In genomic region chr9:100669968-100670367, GRCh38 we compare ENCODE assay signal across 14 cellular contexts.
DNase-seq lines count a peak whose midpoint lies in the region; ATAC-seq and TF ChIP-seq lines count a peak whose summit lies in the region.
"Had no signal": no experiment of that assay in that cellular context is flagged by ENCODE, and none has a peak within 500 bp of the region (broad histone marks: within the 10 kb centered on the region; RNA-seq: fewer than 3 reads in every experiment).

No MANE protein-coding gene starts in this region.

- H3K14ac ChIP-seq in H9 (ENCODE audit: insufficient read depth, low read length): no peak overlapping the region

- POLR2A ChIA-PET in CD8-positive, alpha-beta T cell (lab: Charles Lee): no interaction called here

- H3K56ac ChIP-seq in H9 (ENCODE audit: insufficient read length, low read depth, low read length): no peak overlapping the region

- H3K79me1 ChIP-seq in H9 (ENCODE audit: insufficient read depth, low read depth, low read length, poor library complexity, severe bottlenecking): no peaks in the 10 kb centered on the region

- no peaks in the 10 kb centered on the region for H3K23me2 ChIP-seq in H9 (ENCODE audit: insufficient read length, low read depth, low read length, poor library complexity, severe bottlenecking)

- H2AFZ ChIP-seq in H9 (ENCODE audit: low read length): no peak overlapping the region

- H3K27ac ChIP-seq in H9 (ENCODE audit: insufficient read length, low read depth, low read length) (no peak overlapping the region), colonic mucosa (no peak overlapping the region)
- no peak overlapping the region for H3K27ac ChIP-seq in CD8-positive, alpha-beta T cell (ENCODE audit: low read depth, low read length)

- no peak overlapping the region for H2AK5ac ChIP-seq in H9 (ENCODE audit: insufficient read length, low read length)

- H3K4ac ChIP-seq in H9 (ENCODE audit: low read depth, low read length): no peak overlapping the region

- no peak overlapping the region for H2BK5ac ChIP-seq in H9 (ENCODE audit: insufficient read length, low read length)

- H3K36me3 Mint-ChIP-seq in H9 (ENCODE audit: insufficient read depth in 1 of 3, low read depth in 3 of 3) (peaks cover 0 to 10% (median 4%) of the 10 kb centered on the region in 3 experiments; a peak in 4 of 7 replicates), natural killer cell (no peaks in the 10 kb centered on the region)
- no peaks in the 10 kb centered on the region for H3K36me3 Mint-ChIP-seq in CD8-positive, alpha-beta T cell
- H3K36me3 Mint-ChIP-seq: CD8-positive, alpha-beta memory T cell had no signal

- peak; percentile 40 for ATAC-seq in left colon
- ATAC-seq in natural killer cell: no peak
- no peak for ATAC-seq in CD8-positive, alpha-beta T cell
- ATAC-seq: Panc1, SK-N-SH treated with all-trans-retinoic acid at 6 μM for 48 hours had no signal

- H3K4me1 Mint-ChIP-seq in H9 (peaks cover 28 to 29% of the 10 kb centered on the region in 2 experiments), natural killer cell (no peaks in the 10 kb centered on the region)
- no peaks in the 10 kb centered on the region for H3K4me1 Mint-ChIP-seq in CD8-positive, alpha-beta T cell (ENCODE audit: low read depth)
- H3K4me1 Mint-ChIP-seq: CD8-positive, alpha-beta memory T cell had no signal

- no peak overlapping the region for H4K8ac ChIP-seq in H9 (replicated peaks; ENCODE audit: insufficient read length, low read depth, low read length)

- intact Hi-C loops in left colon (cut with DNase I, micrococcal nuclease) (no loop called here), natural killer cell (cut with micrococcal nuclease) (no loop called here), colonic mucosa (cut with DNase I) (no loop called here)
- intact Hi-C loops in CD8-positive, alpha-beta T cell (cut with DNase I, micrococcal nuclease): no loop called here

- H3K4me1 ChIP-seq in H9 (ENCODE audit: insufficient read depth, low read length) (peaks cover 10% of the 10 kb centered on the region), colonic mucosa (no peaks in the 10 kb centered on the region)
- no peaks in the 10 kb centered on the region for H3K4me1 ChIP-seq in CD8-positive, alpha-beta T cell (ENCODE audit: insufficient read depth, low read length)

- H3K27ac Mint-ChIP-seq in H9 (peak overlapping the region in 2 of 3 experiments; percentile 73 to 89; a peak in 4 of 7 replicates), natural killer cell (no peak overlapping the region)
- no peak overlapping the region for H3K27ac Mint-ChIP-seq in CD8-positive, alpha-beta T cell
- H3K27ac Mint-ChIP-seq: CD8-positive, alpha-beta memory T cell had no signal

- peaks cover 9 to 13% of the 10 kb centered on the region in 2 experiments for H3K9me3 Mint-ChIP-seq in H9
- H3K9me3 Mint-ChIP-seq in natural killer cell: peaks cover 0 to 6% of the 10 kb centered on the region in 2 donors
- H3K9me3 Mint-ChIP-seq in CD8-positive, alpha-beta T cell: peaks cover 5% of the 10 kb centered on the region

- H3K36me3 ChIP-seq in colonic mucosa: no peaks in the 10 kb centered on the region
- no peaks in the 10 kb centered on the region for H3K36me3 ChIP-seq in CD8-positive, alpha-beta T cell (ENCODE audit: insufficient read depth, low read length)

- no peak overlapping the region for H3T11ph ChIP-seq in H9 (ENCODE audit: low read length)

- H3K4me2 ChIP-seq in H9 (ENCODE audit: insufficient read depth, insufficient read length, low read length): no peak overlapping the region

- TF ChIP-seq CTCF in H9 (conservative IDR thresholded peaks at IDR 0.05) (no peak), natural killer cell (IDR thresholded peaks at IDR 0.05) (no peak), colonic mucosa (IDR thresholded peaks at IDR 0.05) (no peak)
- TF ChIP-seq CTCF in CD8-positive, alpha-beta T cell (IDR thresholded peaks at IDR 0.05): no peak

- H3K4me3 ChIP-seq in colonic mucosa: no peak overlapping the region
- no peak overlapping the region for H3K4me3 ChIP-seq in CD8-positive, alpha-beta T cell (ENCODE audit: low read depth, low read length)

- H3K4me3 Mint-ChIP-seq in H9 (no peak overlapping the region), natural killer cell (no peak overlapping the region)
- no peak overlapping the region for H3K4me3 Mint-ChIP-seq in CD8-positive, alpha-beta T cell
- H3K4me3 Mint-ChIP-seq: CD8-positive, alpha-beta memory T cell had no signal

- no CpG with 5 or more reads among the region's 8 CpGs for WGBS in H9 (ENCODE audit: extremely low coverage, insufficient read length, low lambda C conversion rate)

- no peaks in the 10 kb centered on the region for H3K27me3 ChIP-seq in H9 (ENCODE audit: insufficient read depth, low read length)
- no peaks in the 10 kb centered on the region for H3K27me3 ChIP-seq in colonic mucosa
- no peaks in the 10 kb centered on the region for H3K27me3 ChIP-seq in CD8-positive, alpha-beta T cell (ENCODE audit: insufficient read depth, low read length)

- no peaks in the 10 kb centered on the region for H4K20me1 ChIP-seq in H9 (ENCODE audit: control insufficient read depth, insufficient read depth, insufficient read length)

- no peak overlapping the region for H4K5ac ChIP-seq in H9 (ENCODE audit: insufficient read length, low read depth, low read length)

- H4K91ac ChIP-seq in H9 (ENCODE audit: insufficient read length, low read depth, low read length): no peak overlapping the region

- DNase-seq in H9: no peak
- peak; percentile 64 for DNase-seq in NCI-H1092 treated with DMSO at 0.1 percent for 48 hours (lab: John Stamatoyannopoulos, UW)
- DNase-seq in NCI-H748 treated with DMSO at 0.1 percent for 48 hours (lab: John Stamatoyannopoulos, UW): peak; percentile 86
- DNase-seq in left colon: no peak
- DNase-seq in natural killer cell: no peak
- DNase-seq in colonic mucosa: no peak
- no peak for DNase-seq in CD8-positive, alpha-beta T cell
- DNase-seq: CD8-positive, alpha-beta memory T cell; KBM-7; NCI-H226; NCI-H774; Right ventricle myocardium superior had no signal

- H2BK15ac ChIP-seq in H9 (ENCODE audit: low read depth, low read length): no peak overlapping the region

- H3K9ac ChIP-seq in H9 (ENCODE audit: extremely low read depth, insufficient read length, low read length) (no peak overlapping the region), colonic mucosa (ENCODE audit: low read depth in 2 of 2, low read length in 2 of 2) (no peak overlapping the region)

- no peak overlapping the region for H3K23ac ChIP-seq in H9 (ENCODE audit: insufficient read length, low read depth, low read length)

- H3K18ac ChIP-seq in H9 (ENCODE audit: insufficient read length, low read depth, low read length): no peak overlapping the region

- CTCF ChIA-PET in CD8-positive, alpha-beta T cell (lab: Charles Lee): no interaction called here

- H3K27me3 Mint-ChIP-seq in H9 (ENCODE audit: low read depth): peaks cover 18% of the 10 kb centered on the region
- peaks cover 7 to 8% of the 10 kb centered on the region in 2 donors for H3K27me3 Mint-ChIP-seq in natural killer cell (ENCODE audit: low read depth in 2 of 2)
- peaks cover 14% of the 10 kb centered on the region for H3K27me3 Mint-ChIP-seq in CD8-positive, alpha-beta T cell (ENCODE audit: low read depth)

- no peak overlapping the region for H2BK20ac ChIP-seq in H9 (ENCODE audit: low read depth, low read length, poor library complexity, severe bottlenecking)

- peaks cover 4% of the 10 kb centered on the region for H3K9me3 ChIP-seq in H9 (ENCODE audit: control insufficient read depth, low read depth, low read length)
- no peaks in the 10 kb centered on the region for H3K9me3 ChIP-seq in colonic mucosa
- no peaks in the 10 kb centered on the region for H3K9me3 ChIP-seq in CD8-positive, alpha-beta T cell (ENCODE audit: low read length)

- H2BK12ac ChIP-seq in H9 (ENCODE audit: insufficient read length, low read depth, low read length): no peak overlapping the region

- H2BK120ac ChIP-seq in H9 (ENCODE audit: low read depth, low read length, poor library complexity, severe bottlenecking): no peak overlapping the region

- H3K79me2 ChIP-seq in H9 (ENCODE audit: insufficient read depth, low read length): no peaks in the 10 kb centered on the region

Comparison
In these comparisons a context has a peak if more than half of its experiments do, and no peak if none do; other contexts are left out.
1. DNase-seq: peak in NCI-H1092 treated with DMSO at 0.1 percent for 48 hours (single experiment) and NCI-H748 treated with DMSO at 0.1 percent for 48 hours (single experiment); none in H9 (single experiment), left colon (0 of 2), natural killer cell (single experiment), colonic mucosa (single experiment) and CD8-positive, alpha-beta T cell (0 of 7).
2. H3K27ac Mint-ChIP-seq: peak in H9 (2 of 3); none in natural killer cell (0 of 2) and CD8-positive, alpha-beta T cell (single experiment).